1 cellular context compared by ENCODE assay signal in genomic region chr22:20507253-20508066, GRCh38.
TF ChIP-seq lines count a peak whose summit lies in the region.

Gene MED15 (plus strand): TSS chr22:20507610. CDS start chr22:20507679, 69 bp downstream.

TF ChIP-seq in K562, 482 proteins besides CTCF, POLR2A, EP300 and RAD21 (continued from another document and continues in another):
- TF ChIP-seq NKRF (IDR thresholded peaks at IDR 0.05; ENCODE audit: borderline replicate concordance) = no peak
- no peak for TF ChIP-seq EHMT2 (IDR thresholded peaks at IDR 0.05)
- TF ChIP-seq SMARCE1 (IDR thresholded peaks at IDR 0.05) = no peak
- peak; percentile 56 to 88; a peak in 2 of 4 replicates for TF ChIP-seq RCOR1 (IDR thresholded peaks at IDR 0.05; ENCODE audit: borderline replicate concordance in 1 of 2, low read depth in 2 of 2, low read length in 2 of 2)
- peak; percentile 99 for TF ChIP-seq U2AF1 (optimal IDR thresholded peaks at IDR 0.05; ENCODE audit: low read depth, low read length)
- TF ChIP-seq LCOR (CRISPR knock-in tag; IDR thresholded peaks at IDR 0.05) = no peak
- TF ChIP-seq ZNF395 (CRISPR knock-in tag; IDR thresholded peaks at IDR 0.05) = no peak
- TF ChIP-seq EZH2 (IDR thresholded peaks at IDR 0.05; ENCODE audit: borderline replicate concordance, low read depth, low read length) = no peak
- peak; percentile 99 for TF ChIP-seq NR2C2 (CRISPR knock-in tag; IDR thresholded peaks at IDR 0.05)
- TF ChIP-seq NR2C2 (tag; IDR thresholded peaks at IDR 0.05) = no peak
- TF ChIP-seq ZNF431 (CRISPR knock-in tag; IDR thresholded peaks at IDR 0.05) = no peak
- no peak for TF ChIP-seq ZNF280A (IDR thresholded peaks at IDR 0.05; ENCODE audit: low read depth, partially characterized antibody)
- no peak for TF ChIP-seq NFE2 (IDR thresholded peaks at IDR 0.05; ENCODE audit: low read depth)
- TF ChIP-seq NEUROD1 (IDR thresholded peaks at IDR 0.05; ENCODE audit: borderline replicate concordance, low read depth, low read length, partially characterized antibody) = peak; percentile 92
- no peak for TF ChIP-seq ZNF263 (CRISPR knock-in tag; IDR thresholded peaks at IDR 0.05; ENCODE audit: borderline replicate concordance)
- TF ChIP-seq FOSL1 (tag; conservative IDR thresholded peaks at IDR 0.05) = no peak
- TF ChIP-seq TCF7L2 (IDR thresholded peaks at IDR 0.05; ENCODE audit: low read depth, low read length) = peak; percentile 59
- TF ChIP-seq CC2D1A (IDR thresholded peaks at IDR 0.05) = no peak
- TF ChIP-seq ZNF165 (CRISPR knock-in tag; IDR thresholded peaks at IDR 0.05; ENCODE audit: borderline replicate concordance) = no peak
- no peak for TF ChIP-seq MECOM (CRISPR knock-in tag; IDR thresholded peaks at IDR 0.05)
- no peak for TF ChIP-seq ZNF316 (IDR thresholded peaks at IDR 0.05)
- no peak for TF ChIP-seq ZNF212 (CRISPR knock-in tag; IDR thresholded peaks at IDR 0.05)
- no peak for TF ChIP-seq KAT7 (CRISPR knock-in tag; IDR thresholded peaks at IDR 0.05; ENCODE audit: borderline replicate concordance)
- TF ChIP-seq REST (CRISPR knock-in tag; IDR thresholded peaks at IDR 0.05; ENCODE audit: low read depth) = no peak
- TF ChIP-seq ZKSCAN8 (CRISPR knock-in tag; IDR thresholded peaks at IDR 0.05) = no peak
- TF ChIP-seq BCLAF1 (IDR thresholded peaks at IDR 0.05; ENCODE audit: borderline replicate concordance in 1 of 2, control insufficient read depth in 1 of 2, low read depth in 2 of 2, low read length in 1 of 2) = no peak
- no peak for TF ChIP-seq CBX8 (IDR thresholded peaks at IDR 0.05; ENCODE audit: borderline replicate concordance, extremely low read depth, low read depth, low read length, poor library complexity, severe bottlenecking)
- TF ChIP-seq SMARCC2 (IDR thresholded peaks at IDR 0.05; ENCODE audit: low read depth) = no peak
- TF ChIP-seq GABPB1 (CRISPR knock-in tag; IDR thresholded peaks at IDR 0.05) = no peak
- TF ChIP-seq STAG1 (CRISPR knock-in tag; IDR thresholded peaks at IDR 0.05; ENCODE audit: borderline replicate concordance) = no peak
- TF ChIP-seq UBTF (IDR thresholded peaks at IDR 0.05; ENCODE audit: borderline replicate concordance in 1 of 2, low read depth in 2 of 2, low read length in 2 of 2) = peak; percentile 87 to 95
- 0 out of 2 replicates have a peak, but pooled peaks have one; percentile 3 for TF ChIP-seq RBM15 (IDR thresholded peaks at IDR 0.05; ENCODE audit: insufficient read depth, low read length)
- no peak for TF ChIP-seq DDX20 (tag; IDR thresholded peaks at IDR 0.05; ENCODE audit: low read depth)
- no peak for TF ChIP-seq SRSF9 (IDR thresholded peaks at IDR 0.05; ENCODE audit: borderline replicate concordance, low read depth, low read length)
- no peak for TF ChIP-seq ZBTB8A (IDR thresholded peaks at IDR 0.05; ENCODE audit: partially characterized antibody)
- no peak for TF ChIP-seq TAL1 (IDR thresholded peaks at IDR 0.05)
- peak; percentile 89 for TF ChIP-seq PHTF2 (CRISPR knock-in tag; IDR thresholded peaks at IDR 0.05)
- peak; percentile 89; the same call in 1 of the 2 replicates for TF ChIP-seq RNF219 (CRISPR knock-in tag; IDR thresholded peaks at IDR 0.05)
- no peak for TF ChIP-seq TEAD2 (tag; IDR thresholded peaks at IDR 0.05)
- no peak for TF ChIP-seq ETS1 (conservative IDR thresholded peaks at IDR 0.05; ENCODE audit: control insufficient read depth, low read depth, low read length)
- TF ChIP-seq DMBX1 (CRISPR knock-in tag; IDR thresholded peaks at IDR 0.05; ENCODE audit: borderline replicate concordance) = no peak
- peak; percentile 86; the same call in 1 of the 2 replicates for TF ChIP-seq HNRNPL (IDR thresholded peaks at IDR 0.05; ENCODE audit: low read depth, low read length)
- TF ChIP-seq ZNF830 (CRISPR knock-in tag; IDR thresholded peaks at IDR 0.05) = no peak
- no peak for TF ChIP-seq ADNP (tag; IDR thresholded peaks at IDR 0.05)
- no peak for TF ChIP-seq ZNF197 (CRISPR knock-in tag; IDR thresholded peaks at IDR 0.05; ENCODE audit: low read depth)
